In genomic region chr16:527015-527903, GRCh38 we compare ENCODE assay signal across 8 cellular contexts. TPM values are rescaled to one million over a fixed set of nuclear protein-coding genes. Genes with fewer than 3 reads are reported as not detected.
DNase-seq lines count a peak whose midpoint lies in the region; ATAC-seq and TF ChIP-seq lines count a peak whose summit lies in the region.

CAPN15 (plus strand) TSS chr16:527712; CDS start chr16:546839, 19,127 bp downstream.

- H3K4me3 Mint-ChIP-seq in activated CD4-positive, alpha-beta memory T cell treated with anti-CD3 and anti-CD28 coated beads, Interleukin-2, amount 10 ng/mL, durations not matched to agents 7 days and 5 days, result peak within 1 kb of the TSS; percentile 94

- H3K27ac Mint-ChIP-seq in activated CD4-positive, alpha-beta memory T cell treated with anti-CD3 and anti-CD28 coated beads, Interleukin-2, amount 10 ng/mL, durations not matched to agents 7 days and 5 days, result peak within 1 kb of the TSS; percentile 97

- ATAC-seq in GM19395 (IDR thresholded peaks at IDR 0.05; ENCODE audit: unreplicated experiment), result peak; percentile 65
- ATAC-seq in HG03558 (IDR thresholded peaks at IDR 0.05; ENCODE audit: extremely low read depth, unreplicated experiment), result peak; percentile 42
- peak; percentile 93 to 94 for ATAC-seq in lower lobe of right lung

- TF ChIP-seq CTCF in lower lobe of right lung (IDR thresholded peaks at IDR 0.05), result no peak

- no peaks in the 10 kb centered on the region for H3K9me3 ChIP-seq in duodenal mucosa (ENCODE audit: control insufficient read depth in 1 of 2, low read length in 2 of 2)
- H3K9me3 ChIP-seq in lower lobe of right lung, result no peaks in the 10 kb centered on the region

- H3K4me1 Mint-ChIP-seq in activated CD4-positive, alpha-beta memory T cell treated with anti-CD3 and anti-CD28 coated beads, Interleukin-2, amount 10 ng/mL, durations not matched to agents 7 days and 5 days, result peaks cover 40% of the 10 kb centered on the region

- H3K36me3 Mint-ChIP-seq in activated CD4-positive, alpha-beta memory T cell treated with anti-CD3 and anti-CD28 coated beads, Interleukin-2, amount 10 ng/mL, durations not matched to agents 7 days and 5 days (ENCODE audit: low read depth), result peaks cover 21% of the 10 kb centered on the region

- no peaks in the 10 kb centered on the region for H3K9me3 Mint-ChIP-seq in activated CD4-positive, alpha-beta memory T cell treated with anti-CD3 and anti-CD28 coated beads, Interleukin-2, amount 10 ng/mL, durations not matched to agents 7 days and 5 days

- intact Hi-C loops in lower lobe of right lung (cut with DNase I), result no loop called here

- H3K36me3 ChIP-seq in duodenal mucosa (ENCODE audit: control insufficient read depth in 1 of 2, insufficient read depth in 2 of 2, low read length in 2 of 2) (peaks cover 0 to 5% of the 10 kb centered on the region in 2 donors), lower lobe of right lung (no peaks in the 10 kb centered on the region)

- POLR2A ChIA-PET in activated CD4-positive, alpha-beta memory T cell treated with anti-CD3 and anti-CD28 coated beads, Interleukin-2, amount 10 ng/mL, durations not matched to agents 7 days and 5 days (lab: Charles Lee), result interaction anchor here (0.7 to 2.3 kb wide), 10 partner anchors 10 to 122 kb away, joined by 3 to 7 read pairs (median 4); partner anchors contain the start of genes METTL26, NHLRC4, RAB11FIP3 and WDR90

- H3K4me1 ChIP-seq in duodenal mucosa (ENCODE audit: control insufficient read depth in 1 of 2, insufficient read depth in 2 of 2, low read length in 2 of 2) (peaks cover 41 to 51% of the 10 kb centered on the region in 2 donors), lower lobe of right lung (peaks cover 43% of the 10 kb centered on the region)

- DNase-seq in C1 segment of cervical spinal cord (lab: John Stamatoyannopoulos, UW) (peak; percentile 38 to 96 (median 84)), NCI-H774 (lab: John Stamatoyannopoulos, UW) (peak; percentile 71), lower lobe of right lung (peak; percentile 91)
- DNase-seq in activated CD4-positive, alpha-beta memory T cell treated with anti-CD3 and anti-CD28 coated beads, Interleukin-2, amount 10 ng/mL, durations not matched to agents 7 days and 5 days, result peak; percentile 86
- DNase-seq in stimulated activated CD4-positive, alpha-beta T cell treated with anti-CD3 and anti-CD28 coated beads, TNF-alpha, amount 100 ng/mL, for 24 hours (ENCODE audit: low read depth in 3 of 3), result peak; percentile 73 to 86 (median 77)

- H3K27me3 ChIP-seq in duodenal mucosa (ENCODE audit: control insufficient read depth in 1 of 2, insufficient read depth in 2 of 2, low read length in 2 of 2), result no peaks in the 10 kb centered on the region
- H3K27me3 ChIP-seq in lower lobe of right lung (ENCODE audit: low read depth), result no peaks in the 10 kb centered on the region

- peak within 1 kb of the TSS; percentile 98 for H3K27ac ChIP-seq in duodenal mucosa (ENCODE audit: low read depth, low read length)
- H3K27ac ChIP-seq in lower lobe of right lung, result peak within 1 kb of the TSS; percentile 98

- H3K4me3 ChIP-seq in duodenal mucosa (ENCODE audit: low read depth in 1 of 2, low read length in 2 of 2) (peak within 1 kb of the TSS; percentile 83 to 84), lower lobe of right lung (peak within 1 kb of the TSS; percentile 87)

- CTCF ChIA-PET in activated CD4-positive, alpha-beta memory T cell treated with anti-CD3 and anti-CD28 coated beads, Interleukin-2, amount 10 ng/mL, durations not matched to agents 7 days and 5 days (lab: Charles Lee), result interaction anchor here (0.6 to 1.1 kb wide), 3 partner anchors 109 to 294 kb away, joined by 3 to 4 read pairs (median 3); partner anchors contain the start of gene RHOT2

- no peaks in the 10 kb centered on the region for H3K27me3 Mint-ChIP-seq in activated CD4-positive, alpha-beta memory T cell treated with anti-CD3 and anti-CD28 coated beads, Interleukin-2, amount 10 ng/mL, durations not matched to agents 7 days and 5 days

- H3K9ac ChIP-seq in duodenal mucosa (ENCODE audit: low read depth in 1 of 2, low read length in 2 of 2), result peak within 1 kb of the TSS; percentile 87 to 94

RNA-seq across cellular contexts. Expression of gene CAPN15, which starts in this region (rescaled TPM):
- total RNA-seq in activated CD4-positive, alpha-beta memory T cell treated with anti-CD3 and anti-CD28 coated beads, Interleukin-2, amount 10 ng/mL, durations not matched to agents 7 days and 5 days, result 10 to 100 TPM; 91.7 to 93.4 TPM
- total RNA-seq in lower lobe of right lung, result 44.3 TPM

Comparison
In these comparisons a context has a peak if more than half of its experiments do, and no peak if none do; other contexts are left out.
1. Peak in every context shown above with its lines: DNase-seq, ATAC-seq, H3K4me3 ChIP-seq and H3K27ac ChIP-seq.
2. ATAC-seq: peak in every context shown above with its lines; median percentile 94 in lower lobe of right lung; 65 in GM19395; 42 in HG03558.